14 cellular contexts compared by ENCODE assay signal in the genomic region with DNA sequence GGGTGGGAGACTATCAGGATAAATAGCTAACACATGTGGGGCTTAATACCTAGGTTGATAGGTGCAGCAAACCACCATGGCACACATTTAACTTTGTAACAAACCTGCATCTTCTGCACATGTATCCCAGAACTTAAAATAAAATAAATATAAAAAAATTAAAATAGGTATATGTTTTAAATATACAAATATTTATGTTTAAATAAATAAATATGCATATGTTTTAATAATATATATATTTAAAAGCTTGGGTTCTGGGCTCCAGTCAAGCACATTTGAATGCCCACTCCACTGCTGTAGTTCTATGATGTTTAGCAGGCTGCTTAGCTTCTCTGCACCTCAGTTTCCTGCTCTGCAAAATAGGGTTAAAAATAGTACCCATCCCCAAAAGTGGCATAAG.
A peak's percentile ranks its signal among the peaks of the same experiment; 100 is the strongest.
DNase-seq lines count a peak whose midpoint lies in the region; ATAC-seq and TF ChIP-seq lines count a peak whose summit lies in the region.
"Had no signal": no experiment of that assay in that cellular context is flagged by ENCODE, and none has a peak within 500 bp of the region (broad histone marks: within the 10 kb centered on the region; RNA-seq: fewer than 3 reads in every experiment).

No MANE protein-coding gene starts in this region.

- H3K9ac ChIP-seq in trophoblast cell (ENCODE audit: low read length): no peak overlapping the region

- H3K4me3 Mint-ChIP-seq in GM23338: no peak overlapping the region
- no peak overlapping the region for H3K4me3 Mint-ChIP-seq in activated naive CD4-positive, alpha-beta T cell treated with anti-CD3 and anti-CD28 coated beads for 36 hours
- H3K4me3 Mint-ChIP-seq: CD4-positive, alpha-beta memory T cell had no signal

- CTCF ChIA-PET in activated naive CD4-positive, alpha-beta T cell treated with anti-CD3 and anti-CD28 coated beads for 36 hours (lab: Charles Lee): no interaction called here

- H3K4me1 ChIP-seq in GM23338 (ENCODE audit: insufficient read depth): no peaks in the 10 kb centered on the region
- H3K4me1 ChIP-seq in mesodermal cell (ENCODE audit: control insufficient read depth, insufficient read depth, low read length, poor library complexity, severe bottlenecking): peaks cover 11% of the 10 kb centered on the region
- no peaks in the 10 kb centered on the region for H3K4me1 ChIP-seq in trophoblast cell (ENCODE audit: control insufficient read depth in 1 of 2, insufficient read depth in 2 of 2, low read length in 2 of 2)
- H3K4me1 ChIP-seq: HAP-1 had no signal

- H3K36me3 Mint-ChIP-seq in GM23338 (ENCODE audit: low read depth): peaks cover 11% of the 10 kb centered on the region
- H3K36me3 Mint-ChIP-seq in activated naive CD4-positive, alpha-beta T cell treated with anti-CD3 and anti-CD28 coated beads for 36 hours (ENCODE audit: low read depth): no peaks in the 10 kb centered on the region
- H3K36me3 Mint-ChIP-seq: CD4-positive, alpha-beta memory T cell had no signal

- H4K12ac ChIP-seq in trophoblast cell (ENCODE audit: low read depth, low read length): no peak overlapping the region

- H3K27me3 ChIP-seq in GM23338 (ENCODE audit: insufficient read depth): no peaks in the 10 kb centered on the region
- no peaks in the 10 kb centered on the region for H3K27me3 ChIP-seq in trophoblast cell (ENCODE audit: insufficient read depth, low read length)

- H3K27ac ChIP-seq in GM23338 (ENCODE audit: low read depth) (no peak overlapping the region), mesodermal cell (ENCODE audit: low read depth, low read length, severe bottlenecking) (peak overlapping the region; percentile 68), trophoblast cell (ENCODE audit: low read depth, low read length) (no peak overlapping the region)
- H3K27ac ChIP-seq: C4-2B, HL-60 had no signal

- no peak overlapping the region for H2BK5ac ChIP-seq in trophoblast cell (ENCODE audit: low read depth, low read length, poor library complexity)

- no peak overlapping the region for H2BK12ac ChIP-seq in trophoblast cell (ENCODE audit: low read length)

- no peaks in the 10 kb centered on the region for H4K20me1 ChIP-seq in GM23338 (replicated peaks; ENCODE audit: insufficient read depth)

- no peak overlapping the region for H4K8ac ChIP-seq in trophoblast cell (ENCODE audit: low read depth, low read length)

- DNase-seq in GM23338 (ENCODE audit: low spot score) (no peak), trophoblast cell (no peak)
- DNase-seq in activated naive CD4-positive, alpha-beta T cell treated with anti-CD3 and anti-CD28 coated beads for 36 hours: no peak
- DNase-seq: AML-193; CD4-positive, alpha-beta memory T cell; DMS153; DMS79; GF-D8 had no signal

- peaks cover 5% of the 10 kb centered on the region for H3K27me3 Mint-ChIP-seq in GM23338 (ENCODE audit: insufficient read depth, low read depth, poor library complexity)
- peaks cover 22% of the 10 kb centered on the region for H3K27me3 Mint-ChIP-seq in activated naive CD4-positive, alpha-beta T cell treated with anti-CD3 and anti-CD28 coated beads for 36 hours (ENCODE audit: low read depth)

- no peak overlapping the region for H3K27ac Mint-ChIP-seq in GM23338
- H3K27ac Mint-ChIP-seq in activated naive CD4-positive, alpha-beta T cell treated with anti-CD3 and anti-CD28 coated beads for 36 hours: no peak overlapping the region
- H3K27ac Mint-ChIP-seq: CD4-positive, alpha-beta memory T cell had no signal

- H3K9me3 Mint-ChIP-seq in GM23338: peaks cover 15% of the 10 kb centered on the region
- H3K9me3 Mint-ChIP-seq in activated naive CD4-positive, alpha-beta T cell treated with anti-CD3 and anti-CD28 coated beads for 36 hours: no peaks in the 10 kb centered on the region

- H3K36me3 ChIP-seq in GM23338 (ENCODE audit: insufficient read depth): no peaks in the 10 kb centered on the region
- H3K36me3 ChIP-seq in mesodermal cell (ENCODE audit: control insufficient read depth, insufficient read depth, low read length): no peaks in the 10 kb centered on the region
- no peaks in the 10 kb centered on the region for H3K36me3 ChIP-seq in trophoblast cell (ENCODE audit: control insufficient read depth in 1 of 2, insufficient read depth in 2 of 2, low read length in 2 of 2)
- H3K36me3 ChIP-seq: HAP-1 had no signal

- H3K79me2 ChIP-seq in GM23338 (replicated peaks; ENCODE audit: insufficient read depth) (no peaks in the 10 kb centered on the region), trophoblast cell (ENCODE audit: control insufficient read depth, insufficient read depth, low read length, poor library complexity) (no peaks in the 10 kb centered on the region)

- intact Hi-C loops in activated naive CD4-positive, alpha-beta T cell treated with anti-CD3 and anti-CD28 coated beads for 36 hours (cut with micrococcal nuclease): no loop called here

- peaks cover 8% of the 10 kb centered on the region for H3K79me1 ChIP-seq in trophoblast cell (ENCODE audit: low read length)

- H3K14ac ChIP-seq in trophoblast cell (ENCODE audit: low read length): no peak overlapping the region

- no peak overlapping the region for H3K4ac ChIP-seq in trophoblast cell (ENCODE audit: low read depth, low read length)

- H3K18ac ChIP-seq in trophoblast cell (ENCODE audit: low read length): no peak overlapping the region

- TF ChIP-seq CTCF in GM23338 (conservative IDR thresholded peaks at IDR 0.05; ENCODE audit: low read depth in 2 of 2): no peak

- no peak overlapping the region for H3K4me2 ChIP-seq in GM23338
- no peak overlapping the region for H3K4me2 ChIP-seq in trophoblast cell (ENCODE audit: low read length)

- no peak overlapping the region for H2AK5ac ChIP-seq in trophoblast cell (ENCODE audit: low read length)

- H3F3A ChIP-seq in GM23338 (replicated peaks; ENCODE audit: low read depth): no peaks in the 10 kb centered on the region

- H3K9me3 ChIP-seq in mesodermal cell (ENCODE audit: control insufficient read depth, low read length) (peaks cover 18% of the 10 kb centered on the region), trophoblast cell (ENCODE audit: insufficient read depth, low read depth, low read length) (no peaks in the 10 kb centered on the region)
- H3K9me3 ChIP-seq: HAP-1 had no signal

- H2AFZ ChIP-seq in GM23338: 0 out of 2 replicates have a peak overlapping the region, but pooled peaks have one; percentile 72
- no peak overlapping the region for H2AFZ ChIP-seq in trophoblast cell (ENCODE audit: insufficient read depth, low read length, poor library complexity)

- H3K4me3 ChIP-seq in GM23338 (no peak overlapping the region), mesodermal cell (ENCODE audit: extremely low read depth, insufficient read depth, low read length, poor library complexity, severe bottlenecking) (no peak overlapping the region), trophoblast cell (ENCODE audit: low read depth, low read length) (no peak overlapping the region)
- H3K4me3 ChIP-seq: HAP-1 had no signal

- no peak overlapping the region for H3K23ac ChIP-seq in trophoblast cell (ENCODE audit: low read length)

- H2BK120ac ChIP-seq in trophoblast cell (ENCODE audit: insufficient read depth, low read length, poor library complexity): peak overlapping the region; percentile 52

- ATAC-seq in GM23338 (no peak), GM19452 (IDR thresholded peaks at IDR 0.05; ENCODE audit: unreplicated experiment) (no peak)
- ATAC-seq in activated CD4-positive, CD25-positive, alpha-beta regulatory T cell treated with anti-CD3 and anti-CD28 coated beads, Interleukin-2, amount 50 U/mL, for 24 hours: no peak

- H4K91ac ChIP-seq in trophoblast cell (ENCODE audit: low read depth, low read length): peak overlapping the region; percentile 82

- peaks cover 3% of the 10 kb centered on the region; the same call in 1 of the 3 replicates for H3K4me1 Mint-ChIP-seq in GM23338
- H3K4me1 Mint-ChIP-seq in activated naive CD4-positive, alpha-beta T cell treated with anti-CD3 and anti-CD28 coated beads for 36 hours (ENCODE audit: low read depth): no peaks in the 10 kb centered on the region
- H3K4me1 Mint-ChIP-seq: CD4-positive, alpha-beta memory T cell had no signal

- H3K9me2 ChIP-seq in GM23338 (ENCODE audit: insufficient read depth): no peaks in the 10 kb centered on the region

TF ChIP-seq in GM23338, 12 proteins besides CTCF, POLR2A, EP300 and RAD21:
- TF ChIP-seq NANOG (IDR thresholded peaks at IDR 0.05; ENCODE audit: borderline replicate concordance): no peak
- no peak for TF ChIP-seq ZNF114 (CRISPR knock-in tag; IDR thresholded peaks at IDR 0.05)
- no peak for TF ChIP-seq POLR2AphosphoS5 (IDR thresholded peaks at IDR 0.05; ENCODE audit: low read depth)
- TF ChIP-seq JUNB (IDR thresholded peaks at IDR 0.05; ENCODE audit: unreplicated experiment): no peak
- no peak for TF ChIP-seq ZNF331 (CRISPR knock-in tag; IDR thresholded peaks at IDR 0.05; ENCODE audit: low read depth)
